ENCODE assay signal across 30 cellular contexts in the genomic region with DNA sequence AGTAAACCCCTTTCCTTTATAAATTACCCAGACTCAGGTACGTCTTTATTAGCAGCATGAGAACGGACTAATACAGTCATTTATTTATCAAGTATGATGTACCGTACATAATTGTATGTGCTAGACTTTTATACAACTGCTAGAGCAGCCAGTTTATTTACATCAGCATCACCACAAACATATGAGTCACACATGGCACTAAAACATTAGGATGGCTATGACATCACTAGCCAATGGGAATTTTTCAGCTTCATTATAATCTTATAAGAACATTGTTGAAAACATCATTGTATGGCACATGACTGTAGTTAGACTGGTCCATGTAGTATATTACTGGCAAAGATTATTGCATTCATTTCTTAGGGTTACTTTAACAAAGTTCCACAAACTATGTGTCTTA.
"Had no signal": no experiment of that assay in that cellular context is flagged by ENCODE, and none has a peak within 500 bp of the region (broad histone marks: within the 10 kb centered on the region; RNA-seq: fewer than 3 reads in every experiment).

No MANE protein-coding gene starts in this region.

- H3K27ac Mint-ChIP-seq: activated B cell treated with CpG ODN at 0.5 μM for 24 hours; activated CD8-positive, alpha-beta T cell treated with anti-CD3 and anti-CD28 coated beads for 36 hours; activated naive CD4-positive, alpha-beta T cell treated with anti-CD3 and anti-CD28 coated beads, Interleukin-2, amount 50 U/mL, for 24 hours; activated naive CD8-positive, alpha-beta T cell treated with anti-CD3 and anti-CD28 coated beads, Interleukin-2, amount 50 U/mL, for 24 hours; activated T-helper 2 cell treated with anti-CD3 and anti-CD28 coated beads, Interferon-gamma antibody, Interleukin-2, Interleukin-4, amounts not matched to agents 10 μg/mL and 5 μg/mL and 100 μg/mL, durations not matched to agents 14 hours and 24 hours and 36 hours; immature natural killer cell; naive thymus-derived CD8-positive, alpha-beta T cell; stimulated activated memory B cell treated with anti-CD40 and anti-IgM and Interleukin-4, amounts not matched to agents 10 μg/mL and 1 μg/mL and 100 μg/mL, for 72 hours; T-helper 2 cell treated with Interferon-gamma antibody and Interleukin-4, amounts not matched to agents 5 μg/mL and 100 μg/mL, for 36 hours had no signal

- H3K27me3 ChIP-seq: breast epithelium, heart left ventricle, stomach, thyroid gland, upper lobe of left lung, vagina had no signal

- H3K27me3 Mint-ChIP-seq: activated B cell treated with CpG ODN at 0.5 μM for 24 hours; activated CD8-positive, alpha-beta T cell treated with anti-CD3 and anti-CD28 coated beads for 36 hours; activated naive CD4-positive, alpha-beta T cell treated with anti-CD3 and anti-CD28 coated beads, Interleukin-2, amount 50 U/mL, for 24 hours; activated naive CD8-positive, alpha-beta T cell treated with anti-CD3 and anti-CD28 coated beads, Interleukin-2, amount 50 U/mL, for 24 hours; central memory CD8-positive, alpha-beta T cell; stimulated activated memory B cell treated with anti-CD40 and anti-IgM and Interleukin-4, amounts not matched to agents 10 μg/mL and 1 μg/mL and 100 μg/mL, for 72 hours had no signal

- H3K4me3 Mint-ChIP-seq: activated B cell treated with CpG ODN at 0.5 μM for 24 hours; activated CD8-positive, alpha-beta T cell treated with anti-CD3 and anti-CD28 coated beads for 36 hours; activated naive CD4-positive, alpha-beta T cell treated with anti-CD3 and anti-CD28 coated beads, Interleukin-2, amount 50 U/mL, for 24 hours; activated naive CD8-positive, alpha-beta T cell treated with anti-CD3 and anti-CD28 coated beads, Interleukin-2, amount 50 U/mL, for 24 hours; activated T-cell treated with anti-CD3 and anti-CD28 coated beads, Interleukin-2, amount 50 U/mL, for 4 hours; central memory CD8-positive, alpha-beta T cell; immature natural killer cell; naive thymus-derived CD8-positive, alpha-beta T cell; neural crest cell; stimulated activated memory B cell treated with anti-CD40 and anti-IgM and Interleukin-4, amounts not matched to agents 10 μg/mL and 1 μg/mL and 100 μg/mL, for 72 hours; T-helper 2 cell treated with Interferon-gamma antibody and Interleukin-4, amounts not matched to agents 5 μg/mL and 100 μg/mL, for 36 hours had no signal

- H3K9me3 ChIP-seq: breast epithelium, psoas muscle, thyroid gland, upper lobe of left lung, vagina had no signal

- H3K4me1 Mint-ChIP-seq: activated B cell treated with CpG ODN at 0.5 μM for 24 hours; activated naive CD4-positive, alpha-beta T cell treated with anti-CD3 and anti-CD28 coated beads, Interleukin-2, amount 50 U/mL, for 24 hours; central memory CD8-positive, alpha-beta T cell; immature natural killer cell; naive thymus-derived CD8-positive, alpha-beta T cell; neural crest cell; stimulated activated memory B cell treated with anti-CD40 and anti-IgM and Interleukin-4, amounts not matched to agents 10 μg/mL and 1 μg/mL and 100 μg/mL, for 72 hours had no signal

- DNase-seq: activated B cell treated with CpG ODN at 0.5 μM for 24 hours; activated CD4-positive, alpha-beta T cell treated with anti-CD3 and anti-CD28 coated beads, Interleukin-2, amount 50 U/mL, for 1 hour; activated CD8-positive, alpha-beta T cell treated with anti-CD3 and anti-CD28 coated beads for 36 hours; activated naive CD8-positive, alpha-beta T cell treated with anti-CD3 and anti-CD28 coated beads, Interleukin-2, amount 50 U/mL, for 24 hours; activated T-cell treated with anti-CD3 and anti-CD28 coated beads, Interleukin-2, amount 50 U/mL, for 4 hours; amygdala; effector CD4-positive, alpha-beta T cell; heart left ventricle; hypothalamus; immature natural killer cell; midbrain; naive thymus-derived CD8-positive, alpha-beta T cell; occipital lobe; psoas muscle; stimulated activated CD4-positive, alpha-beta T cell treated with anti-CD3 and anti-CD28 coated beads, Interleukin-1b, Interleukin-23, amount 100 ng/mL, for 48 hours; stimulated activated CD4-positive, alpha-beta T cell treated with anti-CD3 and anti-CD28 coated beads, Interleukin-4, amount 100 ng/mL, for 4 hours; stimulated activated CD8-positive, alpha-beta memory T cell treated with anti-CD3 and anti-CD28 coated beads, Interleukin-4, amount 100 ng/mL, for 48 hours; stomach; thyroid gland; upper lobe of left lung had no signal

- H3K27ac ChIP-seq: breast epithelium, heart left ventricle, parathyroid adenoma, psoas muscle, stomach, thyroid gland, upper lobe of left lung, vagina had no signal

- H3K4me3 ChIP-seq: breast epithelium, heart left ventricle, psoas muscle, smooth muscle cell, stomach, thyroid gland, upper lobe of left lung, vagina had no signal

- ATAC-seq: activated T-cell treated with anti-CD3 and anti-CD28 coated beads, Interleukin-2, amount 50 U/mL, for 4 hours; heart left ventricle; naive thymus-derived CD8-positive, alpha-beta T cell; psoas muscle; stimulated activated memory B cell treated with anti-CD40 and anti-IgM and Interleukin-4, amounts not matched to agents 10 μg/mL and 1 μg/mL and 100 μg/mL, for 72 hours had no signal

- H3K36me3 ChIP-seq: breast epithelium, heart left ventricle, stomach, thyroid gland, upper lobe of left lung, vagina had no signal

- H3K4me1 ChIP-seq: breast epithelium, heart left ventricle, parathyroid adenoma, psoas muscle, stomach, thyroid gland, upper lobe of left lung, vagina had no signal
